In genomic region chr14:25680934-25681333, GRCh38 we compare ENCODE assay signal across 27 cellular contexts.
"Had no signal": no experiment of that assay in that cellular context is flagged by ENCODE, and none has a peak within 500 bp of the region (broad histone marks: within the 10 kb centered on the region; RNA-seq: fewer than 3 reads in every experiment).

No MANE protein-coding gene starts in this region.

- ATAC-seq: left colon, left lung, natural killer cell had no signal

- H3K27ac ChIP-seq: left lung, lower lobe of right lung, neural progenitor cell, ovary, right atrium auricular region, right lobe of liver, suprapubic skin, thoracic aorta, tibial artery, uterus had no signal

- DNase-seq: hippocampal formation; left colon; lower lobe of right lung; mammary epithelial cell; mesenchymal stem cell; naive B cell; natural killer cell; nephron progenitor cell; ovary; stimulated activated CD4-positive, alpha-beta T cell treated with anti-CD3 and anti-CD28 coated beads, Interleukin-12 subunit alpha, Interleukin-12 subunit beta, amount 100 ng/mL, for 4 hours; stimulated activated CD4-positive, alpha-beta T cell treated with anti-CD3 and anti-CD28 coated beads, Interleukin-15, amount 100 ng/mL, for 24 hours; stimulated activated CD4-positive, alpha-beta T cell treated with anti-CD3 and anti-CD28 coated beads, Interleukin-2, amount 100 ng/mL, for 24 hours; stimulated activated CD4-positive, alpha-beta T cell treated with anti-CD3 and anti-CD28 coated beads, Interleukin-4, amount 100 ng/mL, for 1 hour; stimulated activated naive CD4-positive, alpha-beta T cell; tibial artery; trophoblast cell; uterus had no signal

- H3K4me3 Mint-ChIP-seq: naive B cell; natural killer cell; nephron progenitor cell; neural progenitor cell; stimulated activated naive CD8-positive, alpha-beta T cell treated with anti-CD3 and anti-CD28 coated beads, Interleukin-15, Interleukin-2, amounts not matched to agents 100 ng/mL and 50 ng/mL, for 24 hours had no signal

- H3K27me3 Mint-ChIP-seq: naive B cell; progenitor cell of endocrine pancreas; stimulated activated naive CD8-positive, alpha-beta T cell treated with anti-CD3 and anti-CD28 coated beads, Interleukin-15, Interleukin-2, amounts not matched to agents 100 ng/mL and 50 ng/mL, for 24 hours had no signal

- H3K9me3 Mint-ChIP-seq: neural progenitor cell had no signal

- H3K36me3 Mint-ChIP-seq: naive B cell, natural killer cell, neural progenitor cell had no signal

- H3K9ac ChIP-seq: neural progenitor cell had no signal

- H3K4me3 ChIP-seq: left lung, lower lobe of right lung, neural progenitor cell, ovary, right atrium auricular region, right lobe of liver, smooth muscle cell, suprapubic skin, thoracic aorta, tibial artery, uterus had no signal

- H3K36me3 ChIP-seq: left lung, lower lobe of right lung, neural progenitor cell, ovary, right atrium auricular region, right lobe of liver, suprapubic skin, thoracic aorta, tibial artery, uterus had no signal

- H3K27ac Mint-ChIP-seq: naive B cell; natural killer cell; nephron progenitor cell; neural progenitor cell; progenitor cell of endocrine pancreas; stimulated activated naive CD8-positive, alpha-beta T cell treated with anti-CD3 and anti-CD28 coated beads, Interleukin-15, Interleukin-2, amounts not matched to agents 100 ng/mL and 50 ng/mL, for 24 hours had no signal

- FAIRE-seq: keratinocyte had no signal

- H3K4me1 Mint-ChIP-seq: naive B cell, natural killer cell, nephron progenitor cell had no signal

- H3K4me1 ChIP-seq: left lung, lower lobe of right lung, neural progenitor cell, right atrium auricular region, right lobe of liver, suprapubic skin, tibial artery, uterus had no signal

- H3K9me3 ChIP-seq: lower lobe of right lung, ovary, right atrium auricular region, right lobe of liver, thoracic aorta, tibial artery, uterus had no signal
